In genomic region chr10:68364101-68364886, GRCh38 we compare ENCODE assay signal across 1 cellular context.
TF ChIP-seq lines count a peak whose summit lies in the region.

No MANE protein-coding gene starts in this region.

TF ChIP-seq in HepG2, 621 proteins besides CTCF, POLR2A, EP300 and RAD21:
- TF ChIP-seq CBX2 (IDR thresholded peaks at IDR 0.05; ENCODE audit: low read depth, low read length) (no peak), CBX2 (CRISPR knock-in tag; IDR thresholded peaks at IDR 0.05; ENCODE audit: low read depth) (no peak), PHB2 (IDR thresholded peaks at IDR 0.05; ENCODE audit: partially characterized antibody) (no peak), ZNF264 (CRISPR knock-in tag; IDR thresholded peaks at IDR 0.05) (no peak), ZNF432 (CRISPR knock-in tag; IDR thresholded peaks at IDR 0.05; ENCODE audit: borderline replicate concordance) (no peak), ZNF660 (CRISPR knock-in tag; IDR thresholded peaks at IDR 0.05; ENCODE audit: borderline replicate concordance, low read depth) (no peak), THRA (CRISPR knock-in tag; IDR thresholded peaks at IDR 0.05; ENCODE audit: borderline replicate concordance) (no peak), MIXL1 (CRISPR knock-in tag; IDR thresholded peaks at IDR 0.05) (no peak), CCAR2 (optimal IDR thresholded peaks at IDR 0.05; ENCODE audit: low read depth, low read length) (no peak), SALL1 (CRISPR knock-in tag; IDR thresholded peaks at IDR 0.05) (no peak)
- TF ChIP-seq, protein P1, sequence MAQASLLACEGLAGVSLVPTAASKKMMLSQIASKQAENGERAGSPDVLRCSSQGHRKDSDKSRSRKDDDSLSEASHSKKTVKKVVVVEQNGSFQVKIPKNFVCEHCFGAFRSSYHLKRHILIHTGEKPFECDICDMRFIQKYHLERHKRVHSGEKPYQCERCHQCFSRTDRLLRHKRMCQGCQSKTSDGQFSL (CRISPR knock-in tag; IDR thresholded peaks at IDR 0.05): no peak
